ENCODE assay signal across 28 cellular contexts in genomic region chr12:26264215-26264838, GRCh38.
A peak's percentile ranks its signal among the peaks of the same experiment; 100 is the strongest.
DNase-seq lines count a peak whose midpoint lies in the region; ATAC-seq lines count a peak whose summit lies in the region.
"Had no signal": no experiment of that assay in that cellular context is flagged by ENCODE, and none has a peak within 500 bp of the region (broad histone marks: within the 10 kb centered on the region; RNA-seq: fewer than 3 reads in every experiment).

No MANE protein-coding gene starts in this region.

- ATAC-seq in left colon: peak; percentile 24
- ATAC-seq: activated CD4-positive, alpha-beta T cell treated with anti-CD3 and anti-CD28 coated beads for 36 hours; activated T-cell treated with anti-CD3 and anti-CD28 coated beads, Interleukin-2, amount 50 U/mL, for 72 hours; stimulated activated effector memory CD8-positive, alpha-beta T cell treated with anti-CD3 and anti-CD28 coated beads, Interleukin-12 subunit alpha, Interleukin-12 subunit beta, amount 100 ng/mL, for 72 hours had no signal

- H3K4me1 Mint-ChIP-seq in CD8-positive, alpha-beta memory T cell: no peaks in the 10 kb centered on the region
- H3K4me1 Mint-ChIP-seq: activated CD4-positive, alpha-beta T cell treated with anti-CD3 and anti-CD28 coated beads for 36 hours; CD4-positive, alpha-beta memory T cell; H9; mesothelial cell of epicardium; nephron progenitor cell; stimulated activated effector memory CD8-positive, alpha-beta T cell treated with anti-CD3 and anti-CD28 coated beads, Interleukin-12 subunit alpha, Interleukin-12 subunit beta, amount 100 ng/mL, for 72 hours had no signal

- no peak overlapping the region for H3K4me3 ChIP-seq in CD8-positive, alpha-beta memory T cell (ENCODE audit: low read length)
- H3K4me3 ChIP-seq in H7 (ENCODE audit: insufficient read depth, low read depth, low read length): no peak overlapping the region
- H3K4me3 ChIP-seq: ascending aorta, MG63, PC-9, SJSA1, testis, uterus had no signal

- intact Hi-C loops in left colon (cut with DNase I, micrococcal nuclease): no loop called here

- DNase-seq in EH (ENCODE audit: low read depth) (peak; percentile 14), MV-4-11 (lab: John Stamatoyannopoulos, UW) (peak; percentile 50), epithelial cell of prostate (ENCODE audit: low read depth, low spot score) (peak; percentile 60), left colon (no peak), H7 (no peak)
- no peak for DNase-seq in CD8-positive, alpha-beta memory T cell
- DNase-seq in stimulated activated CD4-positive, alpha-beta T cell treated with anti-CD3 and anti-CD28 coated beads, Interleukin-2, amount 100 ng/mL, for 24 hours: no peak
- DNase-seq: activated CD4-positive, alpha-beta T cell treated with anti-CD3 and anti-CD28 coated beads for 36 hours; activated naive CD4-positive, alpha-beta T cell treated with anti-CD3 and anti-CD28 coated beads, Interleukin-2, amount 50 U/mL, for 16 hours; activated T-cell treated with anti-CD3 and anti-CD28 coated beads, Interleukin-2, amount 50 U/mL, for 72 hours; CD4-positive, alpha-beta memory T cell; GDM1; H9; head of caudate nucleus; MG63; NCI-H1694 treated with DMSO at 0.1 percent for 48 hours; NCI-H226; NCI-H82; nephron progenitor cell; PC-9; stimulated activated CD4-positive, alpha-beta T cell treated with anti-CD3 and anti-CD28 coated beads, Interleukin-1b, Interleukin-23, amount 100 ng/mL, for 48 hours; testis; uterus had no signal

- POLR2A ChIA-PET in CD8-positive, alpha-beta memory T cell (lab: Charles Lee): no interaction called here

- peak overlapping the region; percentile 52 for H3K27ac ChIP-seq in epithelial cell of prostate
- no peak overlapping the region for H3K27ac ChIP-seq in CD8-positive, alpha-beta memory T cell (ENCODE audit: low read depth, low read length)
- H3K27ac ChIP-seq: ascending aorta, PC-9, SJSA1, testis, uterus had no signal

- peaks cover 4 to 7% of the 10 kb centered on the region in 2 donors for H3K27me3 Mint-ChIP-seq in CD8-positive, alpha-beta memory T cell
- H3K27me3 Mint-ChIP-seq: IgD-negative memory B cell had no signal

- no peak overlapping the region for H3K4me3 Mint-ChIP-seq in CD8-positive, alpha-beta memory T cell
- H3K4me3 Mint-ChIP-seq: activated CD4-positive, alpha-beta T cell treated with anti-CD3 and anti-CD28 coated beads for 36 hours; activated T-cell treated with anti-CD3 and anti-CD28 coated beads, Interleukin-2, amount 50 U/mL, for 72 hours; CD4-positive, alpha-beta memory T cell; H9; IgD-negative memory B cell; mesothelial cell of epicardium; nephron progenitor cell; stimulated activated effector memory CD8-positive, alpha-beta T cell treated with anti-CD3 and anti-CD28 coated beads, Interleukin-12 subunit alpha, Interleukin-12 subunit beta, amount 100 ng/mL, for 72 hours had no signal

- H3K36me3 ChIP-seq in CD8-positive, alpha-beta memory T cell (ENCODE audit: insufficient read depth, low read length): no peaks in the 10 kb centered on the region
- no peaks in the 10 kb centered on the region for H3K36me3 ChIP-seq in H7 (replicated peaks; ENCODE audit: control insufficient read depth, insufficient read depth, low read length)
- H3K36me3 ChIP-seq: ascending aorta, MG63, SJSA1, uterus had no signal

- CTCF ChIA-PET in CD8-positive, alpha-beta memory T cell (lab: Charles Lee): no interaction called here

- H3K36me3 Mint-ChIP-seq in CD8-positive, alpha-beta memory T cell: no peaks in the 10 kb centered on the region
- H3K36me3 Mint-ChIP-seq: CD4-positive, alpha-beta memory T cell; IgD-negative memory B cell; stimulated activated effector memory CD8-positive, alpha-beta T cell treated with anti-CD3 and anti-CD28 coated beads, Interleukin-12 subunit alpha, Interleukin-12 subunit beta, amount 100 ng/mL, for 72 hours had no signal

- no peaks in the 10 kb centered on the region for H3K27me3 ChIP-seq in CD8-positive, alpha-beta memory T cell (ENCODE audit: insufficient read depth, low read length, poor library complexity, severe bottlenecking)
- H3K27me3 ChIP-seq in H7 (ENCODE audit: control insufficient read depth, insufficient read depth, low read length): no peaks in the 10 kb centered on the region
- H3K27me3 ChIP-seq: ascending aorta, MG63, SJSA1, testis, uterus had no signal

- peaks cover 0 to 10% (median 0%) of the 10 kb centered on the region in 5 donors for H3K9me3 Mint-ChIP-seq in CD8-positive, alpha-beta memory T cell
- H3K9me3 Mint-ChIP-seq: stimulated activated effector memory CD8-positive, alpha-beta T cell treated with anti-CD3 and anti-CD28 coated beads, Interleukin-12 subunit alpha, Interleukin-12 subunit beta, amount 100 ng/mL, for 72 hours had no signal

- no peaks in the 10 kb centered on the region for H3K9me3 ChIP-seq in CD8-positive, alpha-beta memory T cell (ENCODE audit: low read length)
- H3K9me3 ChIP-seq: ascending aorta, SJSA1, testis, uterus had no signal

- no peak overlapping the region for H3K27ac Mint-ChIP-seq in CD8-positive, alpha-beta memory T cell
- H3K27ac Mint-ChIP-seq: activated CD4-positive, alpha-beta T cell treated with anti-CD3 and anti-CD28 coated beads for 36 hours; activated T-cell treated with anti-CD3 and anti-CD28 coated beads, Interleukin-2, amount 50 U/mL, for 72 hours; CD4-positive, alpha-beta memory T cell; H9; IgD-negative memory B cell; mesothelial cell of epicardium; nephron progenitor cell; stimulated activated effector memory CD8-positive, alpha-beta T cell treated with anti-CD3 and anti-CD28 coated beads, Interleukin-12 subunit alpha, Interleukin-12 subunit beta, amount 100 ng/mL, for 72 hours had no signal

- no peaks in the 10 kb centered on the region for H3K4me1 ChIP-seq in CD8-positive, alpha-beta memory T cell (ENCODE audit: insufficient read depth, low read length)
- H3K4me1 ChIP-seq: ascending aorta, SJSA1, testis, uterus had no signal

Comparison
In these comparisons a context has a peak if more than half of its experiments do, and no peak if none do; other contexts are left out.
1. DNase-seq: peak in EH (single experiment), MV-4-11 (single experiment) and epithelial cell of prostate (single experiment); none in left colon (0 of 2), CD8-positive, alpha-beta memory T cell (0 of 5), H7 (single experiment) and stimulated activated CD4-positive, alpha-beta T cell treated with anti-CD3 and anti-CD28 coated beads, Interleukin-2, amount 100 ng/mL, for 24 hours (0 of 2).